ENCODE assay signal across 15 cellular contexts in genomic region chr11:29018631-29019030, GRCh38.
DNase-seq lines count a peak whose midpoint lies in the region; ATAC-seq and TF ChIP-seq lines count a peak whose summit lies in the region.
"Had no signal": no experiment of that assay in that cellular context is flagged by ENCODE, and none has a peak within 500 bp of the region (broad histone marks: within the 10 kb centered on the region; RNA-seq: fewer than 3 reads in every experiment).

No MANE protein-coding gene starts in this region.

- H3K27me3 Mint-ChIP-seq in glutamatergic neuron (ENCODE audit: unreplicated experiment): no peaks in the 10 kb centered on the region

- no peaks in the 10 kb centered on the region for H3K9me3 Mint-ChIP-seq in glutamatergic neuron (ENCODE audit: unreplicated experiment)
- H3K9me3 Mint-ChIP-seq: nephron had no signal

- H3K27me3 ChIP-seq in AG04450 (ENCODE audit: control insufficient read depth, insufficient read depth, low read length): no peaks in the 10 kb centered on the region
- no peaks in the 10 kb centered on the region for H3K27me3 ChIP-seq in brain microvascular endothelial cell (replicated peaks)

- H3K4me3 Mint-ChIP-seq in glutamatergic neuron (ENCODE audit: unreplicated experiment): no peak overlapping the region
- H3K4me3 Mint-ChIP-seq: CD14-positive monocyte, nephron had no signal

- ATAC-seq in GM18870 (IDR thresholded peaks at IDR 0.05; ENCODE audit: unreplicated experiment): no peak
- ATAC-seq: GM12878 had no signal

- H3K27ac ChIP-seq in AG04450 (ENCODE audit: low read depth, low read length): no peak overlapping the region
- H3K27ac ChIP-seq in brain microvascular endothelial cell: peak overlapping the region; percentile 87
- no peak overlapping the region for H3K27ac ChIP-seq in substantia nigra (ENCODE audit: low read depth, low read length, poor library complexity, severe bottlenecking)
- H3K27ac ChIP-seq: WERI-Rb-1 had no signal

- in situ Hi-C loops in brain microvascular endothelial cell (cut with HindIII; ENCODE audit: low pct_ligation_motif_present, low sequenced_read_pairs): no loop called here

- H3K36me3 ChIP-seq in brain microvascular endothelial cell (replicated peaks): no peaks in the 10 kb centered on the region
- H3K36me3 ChIP-seq: WERI-Rb-1 had no signal

- CTCF ChIA-PET in AG04450 (lab: Charles Lee): interaction anchor here (0.6 kb wide), 1 partner anchor 19 kb away, joined by 4 read pairs; no protein-coding TSS in a partner anchor

- H3K9me3 ChIP-seq in AG04450 (ENCODE audit: control insufficient read depth, insufficient read depth, low read length): no peaks in the 10 kb centered on the region

- no peak overlapping the region for H3K4me3 ChIP-seq in AG04450 (ENCODE audit: low read depth, low read length)
- H3K4me3 ChIP-seq in brain microvascular endothelial cell (ENCODE audit: low read depth, low read length): no peak overlapping the region
- H3K4me3 ChIP-seq: GM12878 had no signal

- H3K4me1 Mint-ChIP-seq in glutamatergic neuron (ENCODE audit: low read depth, unreplicated experiment): no peaks in the 10 kb centered on the region
- H3K4me1 Mint-ChIP-seq: CD14-positive monocyte, nephron had no signal

- no peaks in the 10 kb centered on the region for H3K36me3 Mint-ChIP-seq in glutamatergic neuron (ENCODE audit: unreplicated experiment)
- H3K36me3 Mint-ChIP-seq: CD14-positive monocyte had no signal

- POLR2A ChIA-PET in AG04450 (lab: Yijun Ruan, JAX): no interaction called here

- DNase-seq in AG04450 (ENCODE audit: low read depth, low spot score) (peak; percentile 21), HT1080 (ENCODE audit: low read depth) (peak; percentile 77), brain microvascular endothelial cell (peak; percentile 90), kidney tubule cell (ENCODE audit: low spot score) (peak; percentile 81), HUDEP-2 (lab: John Stamatoyannopoulos, UW; ENCODE audit: unreplicated experiment in 76 of 76) (no peak), substantia nigra (lab: John Stamatoyannopoulos, UW) (no peak), glutamatergic neuron (no peak)
- DNase-seq: cortex of kidney, NCI-H1436 treated with DMSO at 0.1 percent for 48 hours, OCI-M1, WERI-Rb-1 had no signal

- TF ChIP-seq CTCF in AG04450 (IDR thresholded peaks at IDR 0.05; ENCODE audit: low read depth, low read length) (no peak; the same call in 1 of the 2 replicates), brain microvascular endothelial cell (IDR thresholded peaks at IDR 0.05; ENCODE audit: low read depth, low read length, missing control alignments) (no peak), glutamatergic neuron (IDR thresholded peaks at IDR 0.05; ENCODE audit: partially characterized antibody, unreplicated experiment) (no peak)

- no peak overlapping the region for H3K27ac Mint-ChIP-seq in glutamatergic neuron (ENCODE audit: unreplicated experiment)
- H3K27ac Mint-ChIP-seq: CD14-positive monocyte, nephron had no signal

Comparison
In these comparisons a context has a peak if more than half of its experiments do, and no peak if none do; other contexts are left out.
1. DNase-seq: peak in AG04450 (single experiment), HT1080 (single experiment), brain microvascular endothelial cell (single experiment) and kidney tubule cell (single experiment); none in HUDEP-2 (0 of 76), substantia nigra (0 of 49) and glutamatergic neuron (single experiment).